Comparison of ENCODE assay signal across 1 cellular context in genomic region chr22:41525450-41526225, GRCh38.
TF ChIP-seq lines count a peak whose summit lies in the region.

No MANE protein-coding gene starts in this region.

TF ChIP-seq in GM12878, 131 proteins besides CTCF, POLR2A, EP300 and RAD21:
- no peak for TF ChIP-seq ATF3 (IDR thresholded peaks at IDR 0.05; ENCODE audit: borderline replicate concordance, extremely low read depth, low read depth, low read length)
TF ChIP-seq in GM12878: peak in this region for 0.
